In genomic region chr3:12808587-12808986, GRCh38 we compare ENCODE assay signal across 24 cellular contexts. TPM values are rescaled to one million over a fixed set of nuclear protein-coding genes. Genes with fewer than 3 reads are reported as not detected.
DNase-seq lines count a peak whose midpoint lies in the region; ATAC-seq and TF ChIP-seq lines count a peak whose summit lies in the region.
"Had no signal": no experiment of that assay in that cellular context is flagged by ENCODE, and none has a peak within 500 bp of the region (broad histone marks: within the 10 kb centered on the region; RNA-seq: fewer than 3 reads in every experiment).

No MANE protein-coding gene starts in this region.

- H3K27ac Mint-ChIP-seq in MCF 10A (ENCODE audit: low read depth, unreplicated experiment) (peak overlapping the region; percentile 76), activated B cell treated with CpG ODN at 0.5 μM for 24 hours (no peak overlapping the region)
- peak overlapping the region in 3 of 10 donors; percentile 2 to 15 (median 11) for H3K27ac Mint-ChIP-seq in naive thymus-derived CD8-positive, alpha-beta T cell
- H3K27ac Mint-ChIP-seq: activated CD8-positive, alpha-beta memory T cell treated with anti-CD3 and anti-CD28 coated beads, Interleukin-2, amount 10 ng/mL, durations not matched to agents 7 days and 5 days had no signal

- no peaks in the 10 kb centered on the region for H3K4me1 Mint-ChIP-seq in MCF 10A (ENCODE audit: insufficient read depth, unreplicated experiment)
- peaks cover 9% of the 10 kb centered on the region for H3K4me1 Mint-ChIP-seq in activated B cell treated with CpG ODN at 0.5 μM for 24 hours
- H3K4me1 Mint-ChIP-seq in naive thymus-derived CD8-positive, alpha-beta T cell, result peaks cover 4 to 22% (median 10%) of the 10 kb centered on the region in 4 donors

- H3K36me3 Mint-ChIP-seq in MCF 10A (ENCODE audit: insufficient read depth, unreplicated experiment), result peaks cover 5% of the 10 kb centered on the region
- H3K36me3 Mint-ChIP-seq in activated B cell treated with CpG ODN at 0.5 μM for 24 hours (ENCODE audit: low read depth), result no peaks in the 10 kb centered on the region
- H3K36me3 Mint-ChIP-seq in naive thymus-derived CD8-positive, alpha-beta T cell, result peaks cover 0 to 2% (median under 1%) of the 10 kb centered on the region in 3 donors
- H3K36me3 Mint-ChIP-seq: activated CD8-positive, alpha-beta memory T cell treated with anti-CD3 and anti-CD28 coated beads, Interleukin-2, amount 10 ng/mL, durations not matched to agents 7 days and 5 days had no signal

- H3K36me3 ChIP-seq in mammary epithelial cell (ENCODE audit: insufficient read depth, low read length) (no peaks in the 10 kb centered on the region), tibial artery (peaks cover 12 to 51% (median 24%) of the 10 kb centered on the region in 3 donors)
- H3K36me3 ChIP-seq: MG63, SJCRH30 had no signal

- H3K79me2 ChIP-seq in mammary epithelial cell (ENCODE audit: insufficient read depth, low read length), result no peaks in the 10 kb centered on the region
- H3K79me2 ChIP-seq: hepatocyte had no signal

- H3K4me2 ChIP-seq in mammary epithelial cell (ENCODE audit: insufficient read depth, low read depth, low read length), result no peak overlapping the region
- H3K4me2 ChIP-seq: hepatocyte had no signal

- H3K4me3 ChIP-seq in mammary epithelial cell (replicated peaks in 1 of 3; ENCODE audit: insufficient read depth in 1 of 3, low read depth in 2 of 3, low read length in 3 of 3) (no peak overlapping the region), tibial artery (no peak overlapping the region)
- H3K4me3 ChIP-seq: body of pancreas, coronary artery, hepatocyte, lung, MG63, SJCRH30 had no signal

- in situ Hi-C loops in mammary epithelial cell (cut with MboI; ENCODE audit: low sequenced_read_pairs in 2 of 2), result no loop called here

- H3K9me3 Mint-ChIP-seq in MCF 10A (ENCODE audit: unreplicated experiment), result no peaks in the 10 kb centered on the region
- no peaks in the 10 kb centered on the region for H3K9me3 Mint-ChIP-seq in activated B cell treated with CpG ODN at 0.5 μM for 24 hours
- H3K9me3 Mint-ChIP-seq in naive thymus-derived CD8-positive, alpha-beta T cell, result no peaks in the 10 kb centered on the region

- no peak for ATAC-seq in activated B cell treated with CpG ODN at 0.5 μM for 24 hours (ENCODE audit: low read depth)
- ATAC-seq in naive thymus-derived CD8-positive, alpha-beta T cell, result no peak
- ATAC-seq: activated CD8-positive, alpha-beta memory T cell treated with anti-CD3 and anti-CD28 coated beads, Interleukin-2, amount 10 ng/mL, durations not matched to agents 7 days and 5 days; body of pancreas had no signal

- no peak overlapping the region for H2AFZ ChIP-seq in mammary epithelial cell (ENCODE audit: low read depth, low read length)
- H2AFZ ChIP-seq: hepatocyte had no signal

- POLR2A ChIA-PET in MCF 10A (lab: Yijun Ruan, JAX) (interaction anchor here (0.6 kb wide), 1 partner anchor 55 kb away, joined by 4 read pairs; no protein-coding TSS in a partner anchor), activated B cell treated with CpG ODN at 0.5 μM for 24 hours (lab: Charles Lee) (interaction anchor here (2.4 kb wide), 1 partner anchor 32 kb away, joined by 21 read pairs; the partner anchor contains the start of gene RPL32)
- POLR2A ChIA-PET in naive thymus-derived CD8-positive, alpha-beta T cell (lab: Charles Lee), result interaction anchor here (0.6 to 2.8 kb wide), 4 partner anchors 10 to 21 kb away, joined by 3 to 10 read pairs (median 8); partner anchors contain the start of gene CAND2

- intact Hi-C loops in MCF 10A (cut with micrococcal nuclease), result no loop called here
- intact Hi-C loops in mammary epithelial cell (cut with micrococcal nuclease), result no loop called here
- intact Hi-C loops in activated B cell treated with CpG ODN at 0.5 μM for 24 hours (cut with micrococcal nuclease), result no loop called here
- intact Hi-C loops in tibial artery (cut with DNase I; ENCODE audit: low total_unique reads), result no loop called here

- CTCF ChIA-PET in MCF 10A (lab: Yijun Ruan, JAX), result interaction anchor here (0.6 to 4.5 kb wide), 4 partner anchors 9 to 178 kb away, joined by 3 to 22 read pairs (median 4); no protein-coding TSS in a partner anchor
- CTCF ChIA-PET in mammary epithelial cell (lab: Charles Lee; ENCODE audit: low non-redundant PET), result interaction anchor here (0.6 kb wide), 1 partner anchor 1488 kb away, joined by 4 read pairs; no protein-coding TSS in a partner anchor
- CTCF ChIA-PET in activated B cell treated with CpG ODN at 0.5 μM for 24 hours (lab: Charles Lee), result interaction anchor here (1.2 kb wide), 1 partner anchor 33 kb away, joined by 3 read pairs; the partner anchor contains the start of gene RPL32

- dilution Hi-C loops in mammary epithelial cell (cut with HindIII; ENCODE audit: low sequenced_read_pairs), result no loop called here

- H3K27ac ChIP-seq in mammary epithelial cell (ENCODE audit: insufficient read depth, low read depth, low read length) (no peak overlapping the region), tibial artery (peak overlapping the region; percentile 46 to 84)
- H3K27ac ChIP-seq: body of pancreas, hepatocyte, SJCRH30 had no signal

- no peaks in the 10 kb centered on the region for H4K20me1 ChIP-seq in mammary epithelial cell (ENCODE audit: insufficient read depth, low read length)

- no peaks in the 10 kb centered on the region for H3K27me3 ChIP-seq in mammary epithelial cell (ENCODE audit: insufficient read depth, low read length)
- H3K27me3 ChIP-seq in tibial artery, result no peaks in the 10 kb centered on the region
- H3K27me3 ChIP-seq: body of pancreas, hepatocyte, MG63, SJCRH30 had no signal

- BruUV-seq in MCF 10A (replicated peaks; lab: Mats Ljungman, UMichigan) (no TSS peak), mammary epithelial cell (replicated peaks; lab: Mats Ljungman, UMichigan) (no TSS peak)

- H3K9ac ChIP-seq in mammary epithelial cell (ENCODE audit: insufficient read depth, low read length), result no peak overlapping the region

- H3K4me3 Mint-ChIP-seq in MCF 10A (ENCODE audit: unreplicated experiment), result no peak overlapping the region
- H3K4me3 Mint-ChIP-seq in activated B cell treated with CpG ODN at 0.5 μM for 24 hours, result peak overlapping the region; percentile 3
- peak overlapping the region; percentile 31 to 86 (median 68) for H3K4me3 Mint-ChIP-seq in naive thymus-derived CD8-positive, alpha-beta T cell
- H3K4me3 Mint-ChIP-seq: activated CD8-positive, alpha-beta memory T cell treated with anti-CD3 and anti-CD28 coated beads, Interleukin-2, amount 10 ng/mL, durations not matched to agents 7 days and 5 days had no signal

- TF ChIP-seq CTCF in MCF 10A (IDR thresholded peaks at IDR 0.05; ENCODE audit: unreplicated experiment) (no peak), mammary epithelial cell (conservative IDR thresholded peaks at IDR 0.05 in 1 of 2, IDR thresholded peaks at IDR 0.05 in 1 of 2; ENCODE audit: extremely low read depth in 1 of 2, insufficient read depth in 1 of 2, low read depth in 1 of 2, low read length in 2 of 2) (no peak), activated B cell treated with CpG ODN at 0.5 μM for 24 hours (IDR thresholded peaks at IDR 0.05) (no peak), tibial artery (IDR thresholded peaks at IDR 0.05) (no peak)

- H3K27me3 Mint-ChIP-seq in MCF 10A (ENCODE audit: insufficient read depth, unreplicated experiment) (no peaks in the 10 kb centered on the region), activated B cell treated with CpG ODN at 0.5 μM for 24 hours (no peaks in the 10 kb centered on the region)
- no peaks in the 10 kb centered on the region for H3K27me3 Mint-ChIP-seq in naive thymus-derived CD8-positive, alpha-beta T cell

- H3K9me3 ChIP-seq in mammary epithelial cell (replicated peaks; ENCODE audit: insufficient read depth, low read length) (no peaks in the 10 kb centered on the region), tibial artery (no peaks in the 10 kb centered on the region)
- H3K9me3 ChIP-seq: body of pancreas, MG63, SJCRH30 had no signal

- H3K4me1 ChIP-seq in mammary epithelial cell (ENCODE audit: insufficient read depth, low read length) (peaks cover 6% of the 10 kb centered on the region), tibial artery (peaks cover 0 to 41% (median 20%) of the 10 kb centered on the region in 4 donors)
- H3K4me1 ChIP-seq: SJCRH30 had no signal

- DNase-seq in MCF 10A (ENCODE audit: unreplicated experiment) (no peak), mammary epithelial cell (no peak), activated B cell treated with CpG ODN at 0.5 μM for 24 hours (no peak), tibial artery (no peak), HK-2 (ENCODE audit: unreplicated experiment) (no peak), T1000 (lab: John Stamatoyannopoulos, UW) (no peak)
- no peak for DNase-seq in naive thymus-derived CD8-positive, alpha-beta T cell
- DNase-seq in stimulated activated CD4-positive, alpha-beta T cell treated with anti-CD3 and anti-CD28 coated beads, Interleukin-4, amount 100 ng/mL, for 24 hours, result no peak
- DNase-seq: activated CD4-positive, alpha-beta T cell treated with anti-CD3 and anti-CD28 coated beads for 1 hour; activated CD8-positive, alpha-beta memory T cell treated with anti-CD3 and anti-CD28 coated beads, Interleukin-2, amount 10 ng/mL, durations not matched to agents 7 days and 5 days; activated gamma-delta T cell; body of pancreas; EL; IMR-90; MG63; NCI-H1694 treated with DMSO at 0.1 percent for 48 hours; NCI-H774; SJCRH30; stimulated activated CD8-positive, alpha-beta memory T cell treated with anti-CD3 and anti-CD28 coated beads, Interleukin-4, amount 100 ng/mL, for 48 hours had no signal

- 90% methylated on average over 2 of the region's 2 CpGs for WGBS in mammary epithelial cell (ENCODE audit: low coverage, missing lambda C conversion rate)

RNA-seq across cellular contexts. Expression of gene CAND2, which starts 12.1 kb away (rescaled TPM):
- not detected in 2 replicates for total RNA-seq in MCF 10A (2022)
- total RNA-seq in mammary epithelial cell, result 1 to 10 TPM in 1 of 2 donors, under 1 TPM in 1; 0.42 to 1.7 TPM
- polyA plus RNA-seq in mammary epithelial cell, result 0.19 TPM
- not detected for polyA minus RNA-seq in mammary epithelial cell
- 0.22 and 0.42 TPM in 2 replicates for total RNA-seq in activated B cell treated with CpG ODN at 0.5 μM for 24 hours
- total RNA-seq in naive thymus-derived CD8-positive, alpha-beta T cell, result 1 to 10 TPM; 4.1 to 4.3 TPM
- 1 to 10 TPM; 1.8 to 3.6 (median 2.6) TPM for polyA plus RNA-seq in naive thymus-derived CD8-positive, alpha-beta T cell

RNA-seq across cellular contexts. Expression of gene RPL32, which starts 32.8 kb away (rescaled TPM):
- 2,288 and 2,498 TPM in 2 replicates for total RNA-seq in MCF 10A (2022)
- 1,000 to 10,000 TPM in 1 of 2 donors, 100 to 1,000 TPM in 1; 686 to 1,631 TPM for total RNA-seq in mammary epithelial cell
- polyA plus RNA-seq in mammary epithelial cell, result 2,092 TPM
- 770 TPM for polyA minus RNA-seq in mammary epithelial cell
- total RNA-seq in activated B cell treated with CpG ODN at 0.5 μM for 24 hours, result 2,996 and 3,448 TPM in 2 replicates
- 1,000 to 10,000 TPM; 4,123 to 4,303 TPM for total RNA-seq in naive thymus-derived CD8-positive, alpha-beta T cell
- 1,000 to 10,000 TPM; 4,376 to 5,220 (median 4,420) TPM for polyA plus RNA-seq in naive thymus-derived CD8-positive, alpha-beta T cell

RNA-seq across cellular contexts. Expression of gene TMEM40, which starts 49.5 kb away (rescaled TPM):
- total RNA-seq in MCF 10A (2022), result 30.3 and 58.4 TPM in 2 replicates
- 100 to 1,000 TPM in 1 of 2 donors, 10 to 100 TPM in 1; 53.3 to 224 TPM for total RNA-seq in mammary epithelial cell
- polyA plus RNA-seq in mammary epithelial cell, result 124 TPM
- polyA minus RNA-seq in mammary epithelial cell, result 126 TPM
- total RNA-seq in activated B cell treated with CpG ODN at 0.5 μM for 24 hours, result not detected in 2 replicates
- not detected for total RNA-seq in naive thymus-derived CD8-positive, alpha-beta T cell
- not detected for polyA plus RNA-seq in naive thymus-derived CD8-positive, alpha-beta T cell
- total RNA-seq: activated CD8-positive, alpha-beta memory T cell treated with anti-CD3 and anti-CD28 coated beads, Interleukin-2, amount 10 ng/mL, durations not matched to agents 7 days and 5 days; body of pancreas; hepatocyte; IMR-90; myocyte; temporal lobe had no signal

Comparison
In these comparisons a context has a peak if more than half of its experiments do, and no peak if none do; other contexts are left out.
1. RNA of gene TMEM40, which starts 49.5 kb away (total RNA-seq): 53.3 to 224 TPM in mammary epithelial cell and 30.3 to 58.4 TPM in MCF 10A; not detected in activated B cell treated with CpG ODN at 0.5 μM for 24 hours and not detected in naive thymus-derived CD8-positive, alpha-beta T cell; every median in the first group is over 10 times any median in the second.